Comparison of ENCODE assay signal across 7 cellular contexts in the genomic region with DNA sequence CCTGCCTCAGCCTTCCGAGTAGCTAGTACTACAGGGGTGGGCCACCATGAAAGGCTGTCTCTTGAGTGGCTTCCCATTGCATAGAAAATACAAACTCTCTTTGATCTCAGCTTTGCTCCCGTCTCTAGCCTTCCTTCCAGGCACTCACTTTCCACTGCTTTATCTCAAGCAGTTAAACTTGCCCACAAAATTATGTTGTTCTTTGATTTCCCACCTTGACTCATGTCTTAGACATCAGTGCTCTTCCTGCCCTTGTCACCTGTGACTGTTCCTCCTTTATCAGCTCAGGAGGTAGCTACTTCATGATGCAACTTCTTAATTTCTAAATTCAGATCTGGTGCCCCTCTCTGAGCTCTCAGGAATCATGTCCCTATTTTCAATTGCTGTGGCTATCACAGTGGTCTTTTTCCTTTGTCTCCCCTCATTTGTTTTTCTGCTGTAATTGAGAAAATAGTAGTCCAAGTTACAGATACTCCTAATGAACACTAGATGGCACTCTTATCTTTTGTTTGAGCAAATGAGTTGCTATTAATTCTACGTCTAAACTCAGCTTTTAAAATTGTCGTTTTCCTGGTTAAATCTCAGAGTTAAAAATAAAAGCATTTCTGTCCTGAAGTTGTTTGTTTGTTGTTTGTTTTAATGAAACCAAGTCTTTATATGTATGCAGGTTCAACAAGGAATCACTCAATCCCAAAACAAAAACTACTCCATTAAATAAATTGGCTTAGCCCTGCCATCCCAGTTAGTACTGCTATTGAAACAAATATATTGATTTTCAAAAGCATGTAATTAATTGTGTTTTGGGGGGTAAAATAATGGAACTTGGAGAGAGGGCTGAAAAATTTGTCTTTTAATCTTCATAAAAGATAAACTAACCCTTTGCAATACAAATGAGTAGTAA. TPM values are rescaled to one million over a fixed set of nuclear protein-coding genes. Genes with fewer than 3 reads are reported as not detected.
DNase-seq lines count a peak whose midpoint lies in the region; ATAC-seq and TF ChIP-seq lines count a peak whose summit lies in the region.

No MANE protein-coding gene starts in this region.

- TF ChIP-seq POLR2A in esophagus squamous epithelium (IDR thresholded peaks at IDR 0.05) = no peak

- H3K4me3 ChIP-seq in esophagus squamous epithelium (no peak overlapping the region), parathyroid adenoma (ENCODE audit: low read depth, low read length) (no peak overlapping the region)

- WGBS in esophagus squamous epithelium, 2 donors = 8 to 16% methylated on average over 4 of the region's 4 CpGs

- peak; percentile 85 for TF ChIP-seq RAD21 in Ishikawa (IDR thresholded peaks at IDR 0.05; ENCODE audit: low read depth)

- H3K79me2 ChIP-seq in parathyroid adenoma = no peaks in the 10 kb centered on the region

- H3K9me3 ChIP-seq in esophagus squamous epithelium (no peaks in the 10 kb centered on the region), parathyroid adenoma (ENCODE audit: control insufficient read depth, low read length) (no peaks in the 10 kb centered on the region)

- no peak for TF ChIP-seq EP300 in Ishikawa (IDR thresholded peaks at IDR 0.05; ENCODE audit: borderline replicate concordance)

- H3K4me1 ChIP-seq in esophagus squamous epithelium (no peaks in the 10 kb centered on the region), parathyroid adenoma (no peaks in the 10 kb centered on the region)

- no peak for ATAC-seq in GM18520 (IDR thresholded peaks at IDR 0.05; ENCODE audit: unreplicated experiment)

- intact Hi-C loops in esophagus squamous epithelium (cut with DNase I) = loop anchor here (10.0 kb wide), 2 partner anchors 250 to 770 kb away; no protein-coding TSS in a partner anchor

- DNase-seq in GM04503 (ENCODE audit: low read depth) = peak; percentile 7
- DNase-seq in RPMI7951 (ENCODE audit: low read depth) = peak; percentile 40
- no peak for DNase-seq in esophagus squamous epithelium (lab: John Stamatoyannopoulos, UW)
- DNase-seq in C1 segment of cervical spinal cord (lab: John Stamatoyannopoulos, UW) = no peak

- H3K27me3 ChIP-seq in esophagus squamous epithelium (peaks cover 0 to 18% (median 0%) of the 10 kb centered on the region in 4 donors), parathyroid adenoma (ENCODE audit: control insufficient read depth, insufficient read depth, low read length) (no peaks in the 10 kb centered on the region)

- H3K27ac ChIP-seq in esophagus squamous epithelium (no peak overlapping the region), parathyroid adenoma (no peak overlapping the region)

- no peak overlapping the region for H2AFZ ChIP-seq in parathyroid adenoma

- peak; percentile 26 to 71 (median 54) for TF ChIP-seq CTCF in esophagus squamous epithelium (IDR thresholded peaks at IDR 0.05)
- TF ChIP-seq CTCF in parathyroid adenoma (IDR thresholded peaks at IDR 0.05) = peak; percentile 71

- H3K9ac ChIP-seq in parathyroid adenoma = no peak overlapping the region

- no peaks in the 10 kb centered on the region for H3K36me3 ChIP-seq in esophagus squamous epithelium
- H3K36me3 ChIP-seq in parathyroid adenoma (ENCODE audit: control insufficient read depth, insufficient read depth, low read length) = no peaks in the 10 kb centered on the region

- H3K4me2 ChIP-seq in parathyroid adenoma (ENCODE audit: low read length) = no peak overlapping the region

TF ChIP-seq in Ishikawa, 13 proteins besides CTCF, POLR2A, EP300 and RAD21:
- no peak for TF ChIP-seq TAF1 (IDR thresholded peaks at IDR 0.05; ENCODE audit: low read depth)
- no peak for TF ChIP-seq EGR1 (IDR thresholded peaks at IDR 0.05)
- no peak for TF ChIP-seq TCF12 (IDR thresholded peaks at IDR 0.05; ENCODE audit: low read depth)
- TF ChIP-seq FOXM1 (IDR thresholded peaks at IDR 0.05; ENCODE audit: borderline replicate concordance, low read depth) = no peak
- no peak for TF ChIP-seq CREB1 (IDR thresholded peaks at IDR 0.05; ENCODE audit: low read depth)
- no peak for TF ChIP-seq MAX (IDR thresholded peaks at IDR 0.05)
- no peak for TF ChIP-seq CEBPB (IDR thresholded peaks at IDR 0.05)
- TF ChIP-seq ZBTB7A (IDR thresholded peaks at IDR 0.05; ENCODE audit: low read depth) = no peak
- TF ChIP-seq, protein P1, sequence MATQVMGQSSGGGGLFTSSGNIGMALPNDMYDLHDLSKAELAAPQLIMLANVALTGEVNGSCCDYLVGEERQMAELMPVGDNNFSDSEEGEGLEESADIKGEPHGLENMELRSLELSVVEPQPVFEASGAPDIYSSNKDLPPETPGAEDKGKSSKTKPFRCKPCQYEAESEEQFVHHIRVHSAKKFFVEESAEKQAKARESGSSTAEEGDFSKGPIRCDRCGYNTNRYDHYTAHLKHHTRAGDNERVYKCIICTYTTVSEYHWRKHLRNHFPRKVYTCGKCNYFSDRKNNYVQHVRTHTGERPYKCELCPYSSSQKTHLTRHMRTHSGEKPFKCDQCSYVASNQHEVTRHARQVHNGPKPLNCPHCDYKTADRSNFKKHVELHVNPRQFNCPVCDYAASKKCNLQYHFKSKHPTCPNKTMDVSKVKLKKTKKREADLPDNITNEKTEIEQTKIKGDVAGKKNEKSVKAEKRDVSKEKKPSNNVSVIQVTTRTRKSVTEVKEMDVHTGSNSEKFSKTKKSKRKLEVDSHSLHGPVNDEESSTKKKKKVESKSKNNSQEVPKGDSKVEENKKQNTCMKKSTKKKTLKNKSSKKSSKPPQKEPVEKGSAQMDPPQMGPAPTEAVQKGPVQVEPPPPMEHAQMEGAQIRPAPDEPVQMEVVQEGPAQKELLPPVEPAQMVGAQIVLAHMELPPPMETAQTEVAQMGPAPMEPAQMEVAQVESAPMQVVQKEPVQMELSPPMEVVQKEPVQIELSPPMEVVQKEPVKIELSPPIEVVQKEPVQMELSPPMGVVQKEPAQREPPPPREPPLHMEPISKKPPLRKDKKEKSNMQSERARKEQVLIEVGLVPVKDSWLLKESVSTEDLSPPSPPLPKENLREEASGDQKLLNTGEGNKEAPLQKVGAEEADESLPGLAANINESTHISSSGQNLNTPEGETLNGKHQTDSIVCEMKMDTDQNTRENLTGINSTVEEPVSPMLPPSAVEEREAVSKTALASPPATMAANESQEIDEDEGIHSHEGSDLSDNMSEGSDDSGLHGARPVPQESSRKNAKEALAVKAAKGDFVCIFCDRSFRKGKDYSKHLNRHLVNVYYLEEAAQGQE (IDR thresholded peaks at IDR 0.05; ENCODE audit: low read depth) = no peak
- TF ChIP-seq NFIC (IDR thresholded peaks at IDR 0.05) = no peak
- TF ChIP-seq YY1 (IDR thresholded peaks at IDR 0.05; ENCODE audit: low read depth) = no peak
- no peak for TF ChIP-seq TEAD4 (IDR thresholded peaks at IDR 0.05)
- TF ChIP-seq, protein P2, sequence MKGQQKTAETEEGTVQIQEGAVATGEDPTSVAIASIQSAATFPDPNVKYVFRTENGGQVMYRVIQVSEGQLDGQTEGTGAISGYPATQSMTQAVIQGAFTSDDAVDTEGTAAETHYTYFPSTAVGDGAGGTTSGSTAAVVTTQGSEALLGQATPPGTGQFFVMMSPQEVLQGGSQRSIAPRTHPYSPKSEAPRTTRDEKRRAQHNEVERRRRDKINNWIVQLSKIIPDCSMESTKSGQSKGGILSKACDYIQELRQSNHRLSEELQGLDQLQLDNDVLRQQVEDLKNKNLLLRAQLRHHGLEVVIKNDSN (IDR thresholded peaks at IDR 0.05) = no peak

RNA-seq across cellular contexts. Expression of gene GREB1L, which starts 46.9 kb away (rescaled TPM):
- 0.24 TPM in 1 of 2 replicates, not detected in the other for total RNA-seq in RPMI7951 (2014; rRNA removed; shearing (Covaris generic))
- total RNA-seq in esophagus squamous epithelium = under 1 TPM in 3 of 4 donors, not detected in 1; 0.12 to 0.95 (median 0.66) TPM

Comparison
In these comparisons a context has a peak if more than half of its experiments do, and no peak if none do; other contexts are left out.
1. DNase-seq: peak in GM04503 (single experiment) and RPMI7951 (single experiment); none in esophagus squamous epithelium (single experiment) and C1 segment of cervical spinal cord (0 of 14).